Comparison of ENCODE assay signal across 8 cellular contexts in genomic region chr6:109440325-109441068, GRCh38. TPM values are rescaled to one million over a fixed set of nuclear protein-coding genes. Genes with fewer than 3 reads are reported as not detected.
DNase-seq lines count a peak whose midpoint lies in the region; ATAC-seq and TF ChIP-seq lines count a peak whose summit lies in the region.

PPIL6 (minus strand) TSS chr6:109440628; CDS start chr6:109440590, 38 bp downstream.
SMPD2 (plus strand) TSS chr6:109440724; CDS start chr6:109441122, 398 bp downstream.

- ATAC-seq in GM18511 (IDR thresholded peaks at IDR 0.05; ENCODE audit: unreplicated experiment) (peak; percentile 88), HG02981 (IDR thresholded peaks at IDR 0.05; ENCODE audit: unreplicated experiment) (peak; percentile 86)

- peak within 1 kb of the TSS; percentile 87 for H3K27ac ChIP-seq in A673 (ENCODE audit: low read depth, low read length, poor library complexity, severe bottlenecking)

- no peaks in the 10 kb centered on the region for H3K9me3 ChIP-seq in A673 (ENCODE audit: low read depth, low read length, poor library complexity, severe bottlenecking)

- H3K4me1 ChIP-seq in A673 (ENCODE audit: insufficient read depth, low read length, poor library complexity, severe bottlenecking), result no peaks in the 10 kb centered on the region

- TF ChIP-seq CTCF in A673 (conservative IDR thresholded peaks at IDR 0.05; ENCODE audit: low read depth, low read length) (no peak), WI38 (IDR thresholded peaks at IDR 0.05; ENCODE audit: low read depth, low read length) (0 out of 2 replicates have a peak, but pooled peaks have one; percentile 21), cardiac fibroblast (IDR thresholded peaks at IDR 0.05; ENCODE audit: low read depth, low read length) (no peak)

- no peaks in the 10 kb centered on the region for H3K27me3 ChIP-seq in A673 (replicated peaks; ENCODE audit: insufficient read depth, low read depth, low read length, poor library complexity)

- H3K4me3 ChIP-seq in A673 (ENCODE audit: low read depth, low read length, poor library complexity, severe bottlenecking) (peak within 1 kb of the TSS; percentile 90), WI38 (ENCODE audit: low read depth, low read length) (peak within 1 kb of the TSS; percentile 83), cardiac fibroblast (replicated peaks in 1 of 2; ENCODE audit: low read depth in 2 of 2, low read length in 2 of 2) (peak within 1 kb of the TSS; percentile 81 to 87)

- BruUV-seq in A673 (replicated peaks; lab: Mats Ljungman, UMichigan), result no TSS peak

- no peaks in the 10 kb centered on the region for H3K36me3 ChIP-seq in A673 (ENCODE audit: insufficient read depth, low read length, poor library complexity, severe bottlenecking)

- intact Hi-C loops in A673 (cut with micrococcal nuclease; ENCODE audit: unreplicated experiment), result loop anchor here (2.0 kb wide), 1 partner anchor 58 kb away; the partner anchor contains the start of gene CD164

- POLR2A ChIA-PET in A673 (lab: Charles Lee; ENCODE audit: low non-redundant PET), result interaction anchor here (0.7 kb wide), 1 partner anchor 8 kb away, joined by 4 read pairs; no protein-coding TSS in a partner anchor

- CTCF ChIA-PET in A673 (lab: Charles Lee), result no interaction called here

- peak; percentile 94 for DNase-seq in A673 (ENCODE audit: low spot score)
- peak; percentile 24 for DNase-seq in NCI-H2107 treated with DMSO at 0.1 percent for 48 hours (lab: John Stamatoyannopoulos, UW; ENCODE audit: unreplicated experiment)
- DNase-seq in cardiac fibroblast (ENCODE audit: low read depth in 2 of 2), result peak; percentile 85 to 95
- peak; percentile 94 for DNase-seq in islet precursor cell
- DNase-seq in stimulated activated CD4-positive, alpha-beta T cell treated with anti-CD3 and anti-CD28 coated beads, Interleukin-12 subunit alpha, Interleukin-12 subunit beta, amount 100 ng/mL, for 4 hours, result peak; percentile 74

RNA-seq across cellular contexts. Expression of gene PPIL6, which starts in this region (rescaled TPM):
- total RNA-seq in A673 (2021), result 1.8 and 2.6 TPM in 2 replicates

RNA-seq across cellular contexts. Expression of gene SMPD2, which starts in this region (rescaled TPM):
- total RNA-seq in A673 (2021), result 8.6 and 11.6 TPM in 2 replicates

Comparison
In these comparisons a context has a peak if more than half of its experiments do, and no peak if none do; other contexts are left out.
1. Peak in every context shown above with its lines: DNase-seq, ATAC-seq, H3K4me3 ChIP-seq and H3K27ac ChIP-seq.
2. DNase-seq: peak in every context shown above with its lines; median percentile 94 in A673; 94 in islet precursor cell; 90 in cardiac fibroblast; 74 in stimulated activated CD4-positive, alpha-beta T cell treated with anti-CD3 and anti-CD28 coated beads, Interleukin-12 subunit alpha, Interleukin-12 subunit beta, amount 100 ng/mL, for 4 hours; 24 in NCI-H2107 treated with DMSO at 0.1 percent for 48 hours.